ENCODE assay signal across 12 cellular contexts in the genomic region with DNA sequence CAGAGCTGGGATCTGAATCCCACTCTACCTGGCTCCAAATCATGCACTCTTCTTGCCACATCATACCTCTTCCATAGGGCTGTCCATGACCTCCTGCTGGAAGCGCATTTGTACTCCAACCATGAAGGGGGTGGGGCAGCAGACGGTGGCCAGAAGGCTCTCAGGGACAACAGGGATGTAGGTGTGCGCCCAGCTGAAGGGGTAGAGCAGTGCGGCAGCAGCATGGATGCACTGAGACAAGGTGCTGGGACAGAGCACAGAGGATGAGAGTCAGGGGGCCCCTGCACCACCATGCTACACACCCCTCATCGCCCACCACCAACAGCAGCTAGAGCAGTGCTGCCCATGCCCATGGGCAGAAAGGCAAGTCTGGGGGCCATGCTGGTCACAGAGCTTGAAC. TPM values are rescaled to one million over a fixed set of nuclear protein-coding genes. Genes with fewer than 3 reads are reported as not detected.
DNase-seq lines count a peak whose midpoint lies in the region; ATAC-seq lines count a peak whose summit lies in the region.
"Had no signal": no experiment of that assay in that cellular context is flagged by ENCODE, and none has a peak within 500 bp of the region (broad histone marks: within the 10 kb centered on the region; RNA-seq: fewer than 3 reads in every experiment).

No MANE protein-coding gene starts in this region.

- H3K27me3 Mint-ChIP-seq in stimulated activated naive CD8-positive, alpha-beta T cell treated with anti-CD3 and anti-CD28 coated beads, Interleukin-15, Interleukin-2, amounts not matched to agents 100 ng/mL and 50 ng/mL, for 24 hours, result no peaks in the 10 kb centered on the region
- no peaks in the 10 kb centered on the region for H3K27me3 Mint-ChIP-seq in activated naive CD8-positive, alpha-beta T cell treated with anti-CD3 and anti-CD28 coated beads, Interleukin-2, amount 50 U/mL, for 24 hours
- no peaks in the 10 kb centered on the region for H3K27me3 Mint-ChIP-seq in naive B cell

- H3K36me3 Mint-ChIP-seq in stimulated activated naive CD8-positive, alpha-beta T cell treated with anti-CD3 and anti-CD28 coated beads, Interleukin-15, Interleukin-2, amounts not matched to agents 100 ng/mL and 50 ng/mL, for 24 hours (ENCODE audit: low read depth), result peaks cover 99% of the 10 kb centered on the region
- H3K36me3 Mint-ChIP-seq in activated naive CD8-positive, alpha-beta T cell treated with anti-CD3 and anti-CD28 coated beads, Interleukin-2, amount 50 U/mL, for 24 hours (ENCODE audit: low read depth), result peaks cover 97% of the 10 kb centered on the region
- H3K36me3 Mint-ChIP-seq in naive B cell, result peaks cover 65 to 72% of the 10 kb centered on the region in 2 donors

- peak overlapping the region; percentile 100 for H3K27ac Mint-ChIP-seq in stimulated activated naive CD8-positive, alpha-beta T cell treated with anti-CD3 and anti-CD28 coated beads, Interleukin-15, Interleukin-2, amounts not matched to agents 100 ng/mL and 50 ng/mL, for 24 hours
- H3K27ac Mint-ChIP-seq in activated naive CD8-positive, alpha-beta T cell treated with anti-CD3 and anti-CD28 coated beads, Interleukin-2, amount 50 U/mL, for 24 hours, result peak overlapping the region; percentile 95
- peak overlapping the region; percentile 69 to 98 (median 92) for H3K27ac Mint-ChIP-seq in naive B cell

- no peak for ATAC-seq in stimulated activated naive CD8-positive, alpha-beta T cell treated with anti-CD3 and anti-CD28 coated beads, Interleukin-15, Interleukin-2, amounts not matched to agents 100 U/mL and 50 U/mL, for 24 hours
- ATAC-seq in activated naive CD8-positive, alpha-beta T cell treated with anti-CD3 and anti-CD28 coated beads, Interleukin-2, amount 50 U/mL, for 24 hours, result no peak
- ATAC-seq in naive B cell (ENCODE audit: low read depth in 2 of 2) (no peak), HG03460 (IDR thresholded peaks at IDR 0.05; ENCODE audit: unreplicated experiment) (no peak), HG02870 (IDR thresholded peaks at IDR 0.05; ENCODE audit: unreplicated experiment) (no peak)

- no peaks in the 10 kb centered on the region for H3K9me3 Mint-ChIP-seq in stimulated activated naive CD8-positive, alpha-beta T cell treated with anti-CD3 and anti-CD28 coated beads, Interleukin-15, Interleukin-2, amounts not matched to agents 100 ng/mL and 50 ng/mL, for 24 hours
- no peaks in the 10 kb centered on the region for H3K9me3 Mint-ChIP-seq in activated naive CD8-positive, alpha-beta T cell treated with anti-CD3 and anti-CD28 coated beads, Interleukin-2, amount 50 U/mL, for 24 hours
- peaks cover 0 to 2% (median 0%) of the 10 kb centered on the region in 7 donors for H3K9me3 Mint-ChIP-seq in naive B cell

- H3K4me3 Mint-ChIP-seq in stimulated activated naive CD8-positive, alpha-beta T cell treated with anti-CD3 and anti-CD28 coated beads, Interleukin-15, Interleukin-2, amounts not matched to agents 100 ng/mL and 50 ng/mL, for 24 hours, result peak overlapping the region; percentile 98
- peak overlapping the region; percentile 96 for H3K4me3 Mint-ChIP-seq in activated naive CD8-positive, alpha-beta T cell treated with anti-CD3 and anti-CD28 coated beads, Interleukin-2, amount 50 U/mL, for 24 hours
- peak overlapping the region in 5 of 8 donors; percentile 22 to 71 (median 36) for H3K4me3 Mint-ChIP-seq in naive B cell

- H3K4me1 Mint-ChIP-seq in stimulated activated naive CD8-positive, alpha-beta T cell treated with anti-CD3 and anti-CD28 coated beads, Interleukin-15, Interleukin-2, amounts not matched to agents 100 ng/mL and 50 ng/mL, for 24 hours (ENCODE audit: low read depth), result peaks cover 94% of the 10 kb centered on the region
- H3K4me1 Mint-ChIP-seq in activated naive CD8-positive, alpha-beta T cell treated with anti-CD3 and anti-CD28 coated beads, Interleukin-2, amount 50 U/mL, for 24 hours, result peaks cover 88% of the 10 kb centered on the region
- peaks cover 63 to 81% (median 77%) of the 10 kb centered on the region in 3 donors for H3K4me1 Mint-ChIP-seq in naive B cell

- no peak for DNase-seq in stimulated activated naive CD8-positive, alpha-beta T cell treated with anti-CD3 and anti-CD28 coated beads, Interleukin-15, Interleukin-2, amounts not matched to agents 100 U/mL and 50 U/mL, for 24 hours
- no peak for DNase-seq in activated naive CD8-positive, alpha-beta T cell treated with anti-CD3 and anti-CD28 coated beads, Interleukin-2, amount 50 U/mL, for 24 hours
- DNase-seq in naive B cell (no peak), SHP77 (lab: John Stamatoyannopoulos, UW) (no peak), HCEC 1CT (no peak)
- DNase-seq: heart left ventricle, NCI-H1694, SW 1271, uterus had no signal

RNA-seq across cellular contexts. Expression of a gene that starts 8.4 kb away (rescaled TPM):
- polyA plus RNA-seq in naive B cell (ENCODE audit: low read depth in 6 of 6), result 100 to 1,000 TPM in 2 of 6 donors, 10 to 100 TPM in 4; 60.2 to 124 (median 82.6) TPM

RNA-seq across cellular contexts. Expression of a gene that starts 35.4 kb away (rescaled TPM):
- polyA plus RNA-seq in naive B cell (ENCODE audit: low read depth in 6 of 6), result 100 to 1,000 TPM in 4 of 6 donors, 10 to 100 TPM in 2; 42.6 to 239 (median 159) TPM

RNA-seq across cellular contexts. Expression of a gene that starts 52.1 kb away (rescaled TPM):
- polyA plus RNA-seq in naive B cell (ENCODE audit: low read depth in 6 of 6), result 10 to 100 TPM; 52.0 to 76.1 (median 65.8) TPM

RNA-seq across cellular contexts. Expression of a gene that starts 52.2 kb away (rescaled TPM):
- 100 to 1,000 TPM; 266 to 365 (median 332) TPM for polyA plus RNA-seq in naive B cell (ENCODE audit: low read depth in 6 of 6)

Comparison
In these comparisons a context has a peak if more than half of its experiments do, and no peak if none do; other contexts are left out.
1. H3K4me3 Mint-ChIP-seq: peak in every context shown above with its lines; median percentile 98 in stimulated activated naive CD8-positive, alpha-beta T cell treated with anti-CD3 and anti-CD28 coated beads, Interleukin-15, Interleukin-2, amounts not matched to agents 100 ng/mL and 50 ng/mL, for 24 hours; 96 in activated naive CD8-positive, alpha-beta T cell treated with anti-CD3 and anti-CD28 coated beads, Interleukin-2, amount 50 U/mL, for 24 hours; 36 in naive B cell.